In genomic region chr4:128565565-128566186, GRCh38 we compare ENCODE assay signal across 7 cellular contexts.
A peak's percentile ranks its signal among the peaks of the same experiment; 100 is the strongest.
DNase-seq lines count a peak whose midpoint lies in the region; TF ChIP-seq lines count a peak whose summit lies in the region.

No MANE protein-coding gene starts in this region.

- H3K9me2 ChIP-seq in PC-9 (ENCODE audit: insufficient read depth), result no peaks in the 10 kb centered on the region

- H3K27ac ChIP-seq in PC-9 (no peak overlapping the region), ovary (no peak overlapping the region)

- POLR2A ChIA-PET in PC-9 (lab: Charles Lee; ENCODE audit: unreplicated experiment), result no interaction called here

- 63 to 74% (median 71%) methylated on average over 4 of the region's 4 CpGs for WGBS in ovary, 3 donors
- 82% methylated on average over 4 of the region's 4 CpGs for WGBS in lower leg skin, 2 donors

- TF ChIP-seq CTCF in PC-9 (conservative IDR thresholded peaks at IDR 0.05), result peak; percentile 23; the same call in 1 of the 2 replicates
- peak in 2 of 3 donors; percentile 43 to 48 for TF ChIP-seq CTCF in ovary (IDR thresholded peaks at IDR 0.05)
- no peak for TF ChIP-seq CTCF in lower leg skin (IDR thresholded peaks at IDR 0.05)

- H3K79me2 ChIP-seq in PC-9 (ENCODE audit: low read depth), result no peaks in the 10 kb centered on the region

- H3K36me3 ChIP-seq in H7 (replicated peaks; ENCODE audit: control insufficient read depth, insufficient read depth, low read length), result no peaks in the 10 kb centered on the region
- H3K36me3 ChIP-seq in PC-9 (ENCODE audit: low read depth), result no peaks in the 10 kb centered on the region
- H3K36me3 ChIP-seq in ovary, result no peaks in the 10 kb centered on the region

- H3K4me1 ChIP-seq in PC-9 (replicated peaks; ENCODE audit: insufficient read depth) (no peaks in the 10 kb centered on the region), ovary (ENCODE audit: insufficient read depth) (peaks cover 5% of the 10 kb centered on the region)

- no peak for TF ChIP-seq POLR2A in ovary (IDR thresholded peaks at IDR 0.05)
- TF ChIP-seq POLR2A in lower leg skin (IDR thresholded peaks at IDR 0.05), result no peak

- H3F3A ChIP-seq in PC-9 (ENCODE audit: insufficient read depth, low read depth), result no peaks in the 10 kb centered on the region

- H3K27me3 ChIP-seq in H7 (ENCODE audit: control insufficient read depth, insufficient read depth, low read length) (no peaks in the 10 kb centered on the region), PC-9 (ENCODE audit: insufficient read depth, low read depth) (no peaks in the 10 kb centered on the region), ovary (no peaks in the 10 kb centered on the region)

- no peak overlapping the region for H3K4me2 ChIP-seq in PC-9

- no TSS peak for BruUV-seq in PC-9 (replicated peaks; lab: Mats Ljungman, UMichigan)

- no peaks in the 10 kb centered on the region for H4K20me1 ChIP-seq in PC-9 (ENCODE audit: insufficient read depth)

- CTCF ChIA-PET in PC-9 (lab: Charles Lee), result no interaction called here

- H3K9me3 ChIP-seq in PC-9 (ENCODE audit: insufficient read depth, low read depth) (no peaks in the 10 kb centered on the region), ovary (no peaks in the 10 kb centered on the region)

- H3K4me3 ChIP-seq in H7 (ENCODE audit: insufficient read depth, low read depth, low read length) (no peak overlapping the region), PC-9 (no peak overlapping the region), ovary (no peak overlapping the region), lower leg skin (ENCODE audit: low read depth, poor library complexity, severe bottlenecking) (no peak overlapping the region)

- DNase-seq in Daoy (ENCODE audit: low read depth) (peak; percentile 34), H7 (peak; percentile 70), PC-9 (no peak), fibroblast of gingiva (ENCODE audit: low read depth) (peak; percentile 15), ovary (peak; percentile 49 to 70 (median 65)), activated gamma-delta T cell (lab: John Stamatoyannopoulos, UW) (no peak), lower leg skin (ENCODE audit: low spot score in 2 of 2) (no peak)

- intact Hi-C loops in PC-9 (cut with micrococcal nuclease; ENCODE audit: unreplicated experiment), result loop anchor here (5.0 kb wide), 1 partner anchor 113 kb away; no protein-coding TSS in a partner anchor
- intact Hi-C loops in ovary (cut with DNase I), result loop anchor here in 1 of 4 donors (2.0 to 5.0 kb wide), 2 partner anchors 242 to 297 kb away; partner anchors contain the start of gene JADE1
- intact Hi-C loops in lower leg skin (cut with DNase I; ENCODE audit: low total_unique reads), result no loop called here

- no peak overlapping the region for H2AFZ ChIP-seq in PC-9

- TF ChIP-seq EP300 in ovary (IDR thresholded peaks at IDR 0.05), result no peak

Comparison
In these comparisons a context has a peak if more than half of its experiments do, and no peak if none do; other contexts are left out.
1. DNase-seq: peak in Daoy (single experiment), H7 (single experiment), fibroblast of gingiva (single experiment) and ovary (5 of 5); none in PC-9 (0 of 2), activated gamma-delta T cell (single experiment) and lower leg skin (0 of 2).
2. CTCF ChIP-seq: peak in PC-9 (single experiment) and ovary (2 of 3); none in lower leg skin (0 of 3).